12 cellular contexts compared by ENCODE assay signal in genomic region chr11:81870066-81870412, GRCh38.
DNase-seq lines count a peak whose midpoint lies in the region; ATAC-seq, FAIRE-seq and TF ChIP-seq lines count a peak whose summit lies in the region.
"Had no signal": no experiment of that assay in that cellular context is flagged by ENCODE, and none has a peak within 500 bp of the region (broad histone marks: within the 10 kb centered on the region; RNA-seq: fewer than 3 reads in every experiment).

No MANE protein-coding gene starts in this region.

- peaks cover 7% of the 10 kb centered on the region for H3K9me3 Mint-ChIP-seq in activated T-cell treated with anti-CD3 and anti-CD28 coated beads, Interleukin-2, amount 50 U/mL, for 24 hours
- H3K9me3 Mint-ChIP-seq in natural killer cell: no peaks in the 10 kb centered on the region

- DNase-seq in activated T-cell treated with anti-CD3 and anti-CD28 coated beads, Interleukin-2, amount 50 U/mL, for 24 hours: no peak
- DNase-seq in activated T-cell treated with anti-CD3 and anti-CD28 coated beads, Interleukin-2, amount 50 U/mL, for 1 hour: no peak
- DNase-seq in natural killer cell (no peak), G401 (ENCODE audit: low spot score) (no peak), Kasumi-1 (lab: John Stamatoyannopoulos, UW) (no peak), small intestine (no peak)
- DNase-seq: cerebellar nuclear complex, IMR-90 had no signal

- no peaks in the 10 kb centered on the region for H3K4me1 ChIP-seq in small intestine (ENCODE audit: control insufficient read depth in 2 of 2, insufficient read depth in 1 of 2, low read depth in 1 of 2, low read length in 1 of 2)

- in situ Hi-C loops in G401 (cut with HindIII; ENCODE audit: low sequenced_read_pairs): no loop called here

- peak overlapping the region; percentile 91 for H3K27ac Mint-ChIP-seq in activated T-cell treated with anti-CD3 and anti-CD28 coated beads, Interleukin-2, amount 50 U/mL, for 24 hours
- H3K27ac Mint-ChIP-seq in natural killer cell: peak overlapping the region; percentile 88 to 97

- FAIRE-seq in small intestine (lab: Jason Lieb, UNC): no peak
- FAIRE-seq: keratinocyte had no signal

- no peaks in the 10 kb centered on the region for H3K36me3 ChIP-seq in small intestine (ENCODE audit: control insufficient read depth in 2 of 2, insufficient read depth in 2 of 2, low read length in 2 of 2)

- H3K27me3 ChIP-seq in small intestine (ENCODE audit: control insufficient read depth in 2 of 2, insufficient read depth in 2 of 2, low read length in 2 of 2): no peaks in the 10 kb centered on the region

- H3K4me3 ChIP-seq in small intestine (ENCODE audit: low read depth in 1 of 2, low read length in 2 of 2): no peak overlapping the region
- H3K4me3 ChIP-seq: SK-N-MC had no signal

- no peaks in the 10 kb centered on the region for H3K27me3 Mint-ChIP-seq in activated T-cell treated with anti-CD3 and anti-CD28 coated beads, Interleukin-2, amount 50 U/mL, for 24 hours
- no peaks in the 10 kb centered on the region for H3K27me3 Mint-ChIP-seq in natural killer cell (ENCODE audit: low read depth in 2 of 2)

- H3K4me3 Mint-ChIP-seq in activated T-cell treated with anti-CD3 and anti-CD28 coated beads, Interleukin-2, amount 50 U/mL, for 24 hours: peak overlapping the region; percentile 57
- H3K4me3 Mint-ChIP-seq in natural killer cell: peak overlapping the region; percentile 87

- intact Hi-C loops in natural killer cell (cut with micrococcal nuclease): no loop called here

- 19 to 40% (median 30%) methylated on average over 3 of the region's 3 CpGs for WGBS in small intestine, 3 donors

- H3K27ac ChIP-seq in small intestine (ENCODE audit: low read depth in 1 of 2, low read length in 1 of 2): peak overlapping the region in 1 of 2 donors; percentile 36
- H3K27ac ChIP-seq: SK-N-MC had no signal

- H3K4me1 Mint-ChIP-seq in activated T-cell treated with anti-CD3 and anti-CD28 coated beads, Interleukin-2, amount 50 U/mL, for 24 hours (ENCODE audit: low read depth): peaks cover 57% of the 10 kb centered on the region
- peaks cover 47 to 51% of the 10 kb centered on the region in 2 donors for H3K4me1 Mint-ChIP-seq in natural killer cell

- no peak for TF ChIP-seq CTCF in natural killer cell (IDR thresholded peaks at IDR 0.05)

- no peaks in the 10 kb centered on the region for H3K9me3 ChIP-seq in small intestine (ENCODE audit: control insufficient read depth, low read depth)

- ATAC-seq in GM21825 (IDR thresholded peaks at IDR 0.05; ENCODE audit: unreplicated experiment) (peak; percentile 62), HG03571 (IDR thresholded peaks at IDR 0.05; ENCODE audit: unreplicated experiment) (peak; percentile 66), natural killer cell (peak; percentile 57 to 77 (median 57))

- H3K36me3 Mint-ChIP-seq in activated T-cell treated with anti-CD3 and anti-CD28 coated beads, Interleukin-2, amount 50 U/mL, for 24 hours (ENCODE audit: low read depth): peaks cover 2% of the 10 kb centered on the region
- no peaks in the 10 kb centered on the region for H3K36me3 Mint-ChIP-seq in natural killer cell
